In the genomic region with DNA sequence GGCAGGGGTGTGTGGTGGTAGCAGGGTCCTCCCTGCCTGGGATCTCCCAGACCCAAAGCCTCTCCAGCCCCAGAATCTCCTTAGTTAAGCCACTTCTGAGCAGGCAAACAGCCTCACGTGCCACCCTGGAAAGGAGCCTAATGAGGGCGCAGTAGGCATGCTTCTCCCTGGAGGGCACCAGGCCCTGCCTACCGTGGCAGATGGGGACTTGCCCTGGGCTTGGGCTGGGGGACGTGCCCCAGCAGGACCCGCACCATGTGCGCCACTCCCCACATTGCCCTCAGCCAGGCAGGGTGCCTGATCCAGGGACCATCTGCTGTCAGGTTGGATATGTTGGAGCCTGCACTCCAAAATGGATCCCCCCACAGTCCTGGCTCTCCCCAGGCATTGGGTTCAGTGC, we compare ENCODE assay signal across 12 cellular contexts.
"Had no signal": no experiment of that assay in that cellular context is flagged by ENCODE, and none has a peak within 500 bp of the region (broad histone marks: within the 10 kb centered on the region; RNA-seq: fewer than 3 reads in every experiment).

No MANE protein-coding gene starts in this region.

- H3K9me3 ChIP-seq: gastrocnemius medialis, testis had no signal

- DNase-seq: activated CD4-positive, alpha-beta T cell treated with anti-CD3 and anti-CD28 coated beads for 36 hours; activated naive CD4-positive, alpha-beta T cell treated with Interleukin-2 at 50 U/mL for 16 hours; activated naive CD8-positive, alpha-beta T cell treated with anti-CD3 and anti-CD28 coated beads, Interleukin-2, amount 50 U/mL, for 24 hours; gastrocnemius medialis; kidney; left ventricle myocardium inferior; psoas muscle; stimulated activated CD4-positive, alpha-beta T cell treated with anti-CD3 and anti-CD28 coated beads, Interleukin-12 subunit alpha, Interleukin-12 subunit beta, amount 100 ng/mL, for 4 hours; stimulated activated CD4-positive, alpha-beta T cell treated with anti-CD3 and anti-CD28 coated beads, Interleukin-2, amount 100 ng/mL, for 48 hours; T-helper 9 cell; testis had no signal

- H3K36me3 ChIP-seq: gastrocnemius medialis, left ventricle myocardium inferior had no signal

- ATAC-seq: activated CD4-positive, alpha-beta T cell treated with anti-CD3 and anti-CD28 coated beads for 36 hours; activated naive CD8-positive, alpha-beta T cell treated with anti-CD3 and anti-CD28 coated beads, Interleukin-2, amount 50 U/mL, for 24 hours; gastrocnemius medialis; psoas muscle had no signal

- H3K27me3 ChIP-seq: ascending aorta, gastrocnemius medialis, testis had no signal

- H3K27ac ChIP-seq: ascending aorta, gastrocnemius medialis, left ventricle myocardium inferior, psoas muscle, testis had no signal

- H3K4me1 ChIP-seq: ascending aorta, gastrocnemius medialis, psoas muscle, testis had no signal

- H3K4me3 ChIP-seq: ascending aorta, gastrocnemius medialis, left ventricle myocardium inferior, psoas muscle, testis had no signal
